ENCODE assay signal across 10 cellular contexts in genomic region chr1:174976436-174977107, GRCh38. TPM values are rescaled to one million over a fixed set of nuclear protein-coding genes. Genes with fewer than 3 reads are reported as not detected.
DNase-seq lines count a peak whose midpoint lies in the region; ATAC-seq lines count a peak whose summit lies in the region.
"Had no signal": no experiment of that assay in that cellular context is flagged by ENCODE, and none has a peak within 500 bp of the region (broad histone marks: within the 10 kb centered on the region; RNA-seq: fewer than 3 reads in every experiment).

No MANE protein-coding gene starts in this region.

- peak; percentile 82 to 89 for ATAC-seq in activated T-cell treated with anti-CD3 and anti-CD28 coated beads, Interleukin-2, amount 50 U/mL, for 72 hours (replicated peaks in 1 of 2)
- ATAC-seq in T-helper 17 cell (no peak), GM21723 (IDR thresholded peaks at IDR 0.05; ENCODE audit: unreplicated experiment) (no peak), GM21423 (IDR thresholded peaks at IDR 0.05; ENCODE audit: unreplicated experiment) (no peak)
- no peak for ATAC-seq in stimulated activated memory B cell treated with anti-CD40 and anti-IgM and Interleukin-4, amounts not matched to agents 10 μg/mL and 1 μg/mL and 100 μg/mL, for 72 hours

- H3K36me3 Mint-ChIP-seq in activated T-cell treated with anti-CD3 and anti-CD28 coated beads, Interleukin-2, amount 50 U/mL, for 72 hours (ENCODE audit: insufficient read depth in 2 of 2): peaks cover 3 to 5% of the 10 kb centered on the region in 2 donors
- H3K36me3 Mint-ChIP-seq in T-helper 17 cell (ENCODE audit: low read depth): peaks cover 15% of the 10 kb centered on the region
- peaks cover 51% of the 10 kb centered on the region for H3K36me3 Mint-ChIP-seq in stimulated activated memory B cell treated with anti-CD40 and anti-IgM and Interleukin-4, amounts not matched to agents 10 μg/mL and 1 μg/mL and 100 μg/mL, for 72 hours

- H3K27ac Mint-ChIP-seq in activated T-cell treated with anti-CD3 and anti-CD28 coated beads, Interleukin-2, amount 50 U/mL, for 72 hours: peak overlapping the region; percentile 43
- peak overlapping the region; percentile 3 for H3K27ac Mint-ChIP-seq in T-helper 17 cell
- H3K27ac Mint-ChIP-seq in stimulated activated memory B cell treated with anti-CD40 and anti-IgM and Interleukin-4, amounts not matched to agents 10 μg/mL and 1 μg/mL and 100 μg/mL, for 72 hours: peak overlapping the region; percentile 44

- no peak for DNase-seq in activated T-cell treated with anti-CD3 and anti-CD28 coated beads, Interleukin-2, amount 50 U/mL, for 72 hours
- no peak for DNase-seq in activated T-cell treated with anti-CD3 and anti-CD28 coated beads, Interleukin-2, amount 50 U/mL, for 48 hours
- DNase-seq in T-helper 17 cell (no peak), fibroblast of peridontal ligament (ENCODE audit: extremely low read depth) (peak; percentile 54), NCI-H1436 treated with DMSO at 0.1 percent for 48 hours (lab: John Stamatoyannopoulos, UW) (no peak)
- DNase-seq: activated gamma-delta T cell; stimulated activated CD4-positive, alpha-beta T cell treated with anti-CD3 and anti-CD28 coated beads, Interleukin-1b, Interleukin-23, amount 100 ng/mL, for 48 hours had no signal

- H3K27me3 Mint-ChIP-seq in activated T-cell treated with anti-CD3 and anti-CD28 coated beads, Interleukin-2, amount 50 U/mL, for 72 hours (ENCODE audit: low read depth): no peaks in the 10 kb centered on the region
- H3K27me3 Mint-ChIP-seq in T-helper 17 cell: no peaks in the 10 kb centered on the region
- H3K27me3 Mint-ChIP-seq in stimulated activated memory B cell treated with anti-CD40 and anti-IgM and Interleukin-4, amounts not matched to agents 10 μg/mL and 1 μg/mL and 100 μg/mL, for 72 hours: no peaks in the 10 kb centered on the region

- peak overlapping the region in 1 of 2 donors; percentile 48 for H3K4me3 Mint-ChIP-seq in activated T-cell treated with anti-CD3 and anti-CD28 coated beads, Interleukin-2, amount 50 U/mL, for 72 hours
- H3K4me3 Mint-ChIP-seq in T-helper 17 cell: no peak overlapping the region
- no peak overlapping the region for H3K4me3 Mint-ChIP-seq in stimulated activated memory B cell treated with anti-CD40 and anti-IgM and Interleukin-4, amounts not matched to agents 10 μg/mL and 1 μg/mL and 100 μg/mL, for 72 hours

- peaks cover 45% of the 10 kb centered on the region for H3K4me1 Mint-ChIP-seq in activated T-cell treated with anti-CD3 and anti-CD28 coated beads, Interleukin-2, amount 50 U/mL, for 72 hours (ENCODE audit: low read depth)
- peaks cover 36% of the 10 kb centered on the region for H3K4me1 Mint-ChIP-seq in T-helper 17 cell
- peaks cover 14% of the 10 kb centered on the region for H3K4me1 Mint-ChIP-seq in stimulated activated memory B cell treated with anti-CD40 and anti-IgM and Interleukin-4, amounts not matched to agents 10 μg/mL and 1 μg/mL and 100 μg/mL, for 72 hours

- no peaks in the 10 kb centered on the region for H3K9me3 Mint-ChIP-seq in activated T-cell treated with anti-CD3 and anti-CD28 coated beads, Interleukin-2, amount 50 U/mL, for 72 hours
- H3K9me3 Mint-ChIP-seq in stimulated activated memory B cell treated with anti-CD40 and anti-IgM and Interleukin-4, amounts not matched to agents 10 μg/mL and 1 μg/mL and 100 μg/mL, for 72 hours: peaks cover 3% of the 10 kb centered on the region

- no peaks in the 10 kb centered on the region for H3K9me3 ChIP-seq in T-helper 17 cell (ENCODE audit: control insufficient read depth, low read length, poor library complexity, severe bottlenecking)

RNA-seq across cellular contexts. Expression of gene CACYBP, which starts 23.2 kb away (rescaled TPM):
- 100 to 1,000 TPM; 270 to 306 TPM for total RNA-seq in activated T-cell treated with anti-CD3 and anti-CD28 coated beads, Interleukin-2, amount 50 U/mL, for 72 hours
- total RNA-seq in T-helper 17 cell: 10 to 100 TPM; 82.2 to 89.8 TPM

RNA-seq across cellular contexts. Expression of gene MRPS14, which starts 46.7 kb away (rescaled TPM):
- total RNA-seq in activated T-cell treated with anti-CD3 and anti-CD28 coated beads, Interleukin-2, amount 50 U/mL, for 72 hours: 10 to 100 TPM; 28.7 to 30.1 TPM
- 10 to 100 TPM; 13.4 to 16.2 TPM for total RNA-seq in T-helper 17 cell

Comparison
In these comparisons a context has a peak if more than half of its experiments do, and no peak if none do; other contexts are left out.
1. ATAC-seq: peak in activated T-cell treated with anti-CD3 and anti-CD28 coated beads, Interleukin-2, amount 50 U/mL, for 72 hours (2 of 2); none in T-helper 17 cell (single experiment), stimulated activated memory B cell treated with anti-CD40 and anti-IgM and Interleukin-4, amounts not matched to agents 10 μg/mL and 1 μg/mL and 100 μg/mL, for 72 hours (single experiment), GM21723 (single experiment) and GM21423 (single experiment).
2. Peak in every context shown above with its lines, with median percentiles within 50 percentile points of each other: H3K27ac Mint-ChIP-seq.